Comparison of ENCODE assay signal across 9 cellular contexts in the genomic region with DNA sequence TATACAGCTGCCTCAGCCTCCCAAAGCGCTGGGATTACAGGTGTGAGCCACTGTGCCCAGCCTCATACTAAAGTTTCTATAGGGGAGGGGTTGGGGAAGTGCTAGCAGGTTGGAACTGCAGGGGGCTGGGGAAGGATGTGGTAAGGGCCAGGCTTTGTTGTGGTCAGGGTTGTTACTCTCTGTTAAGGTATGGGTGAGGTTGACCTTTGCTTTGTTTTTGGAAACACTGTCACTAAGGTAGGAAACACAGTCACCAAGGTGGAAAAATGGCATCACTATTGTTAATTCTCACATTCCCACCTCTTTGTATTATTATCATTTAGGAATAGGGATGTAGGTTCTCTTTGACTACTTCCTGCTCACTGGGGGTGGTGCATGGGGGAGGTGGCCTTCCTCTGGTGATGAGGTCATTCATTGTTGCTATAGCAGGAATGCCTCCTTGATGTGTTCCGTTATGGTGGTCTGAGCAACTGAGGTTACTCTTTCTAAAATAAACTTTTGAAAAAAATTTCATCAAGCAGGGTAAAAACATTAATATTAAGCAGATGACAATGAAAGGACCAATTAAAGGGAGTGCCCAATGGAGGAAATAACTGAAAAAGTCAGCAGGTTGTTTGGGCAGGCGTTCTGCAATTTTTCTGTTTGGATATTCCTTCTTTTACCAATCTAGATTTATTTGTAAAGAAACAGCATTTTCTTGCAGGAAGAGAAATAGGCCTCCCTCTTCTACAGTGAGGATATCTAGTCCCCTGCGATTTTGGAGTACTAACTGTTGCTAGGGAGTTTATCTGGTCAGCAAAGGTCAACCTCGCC.
DNase-seq lines count a peak whose midpoint lies in the region; ATAC-seq and TF ChIP-seq lines count a peak whose summit lies in the region.
"Had no signal": no experiment of that assay in that cellular context is flagged by ENCODE, and none has a peak within 500 bp of the region (broad histone marks: within the 10 kb centered on the region; RNA-seq: fewer than 3 reads in every experiment).

No MANE protein-coding gene starts in this region.

- POLR2A ChIA-PET in activated naive CD8-positive, alpha-beta T cell treated with anti-CD3 and anti-CD28 coated beads, Interleukin-2, amount 10 ng/mL, durations not matched to agents 7 days and 5 days (lab: Charles Lee): interaction anchor here (0.7 kb wide), 1 partner anchor 311 kb away, joined by 3 read pairs; a partner anchor contains a TSS
- POLR2A ChIA-PET in RWPE1 (lab: Yijun Ruan, JAX; ENCODE audit: low non-redundant PET): no interaction called here

- peaks cover 3% of the 10 kb centered on the region for H3K36me3 Mint-ChIP-seq in activated naive CD8-positive, alpha-beta T cell treated with anti-CD3 and anti-CD28 coated beads, Interleukin-2, amount 10 ng/mL, durations not matched to agents 7 days and 5 days
- peaks cover 3 to 4% of the 10 kb centered on the region in 2 donors for H3K36me3 Mint-ChIP-seq in stimulated activated naive B cell treated with anti-CD40 and anti-IgM and Interleukin-4, amounts not matched to agents 10 μg/mL and 1 μg/mL and 100 μg/mL, for 72 hours

- CTCF ChIA-PET in RWPE1 (lab: Yijun Ruan, JAX): no interaction called here

- H3K9me3 Mint-ChIP-seq in activated naive CD8-positive, alpha-beta T cell treated with anti-CD3 and anti-CD28 coated beads, Interleukin-2, amount 10 ng/mL, durations not matched to agents 7 days and 5 days: peaks cover 8% of the 10 kb centered on the region
- H3K9me3 Mint-ChIP-seq in stimulated activated naive B cell treated with anti-CD40 and anti-IgM and Interleukin-4, amounts not matched to agents 10 μg/mL and 1 μg/mL and 100 μg/mL, for 72 hours: peaks cover 5 to 9% of the 10 kb centered on the region in 2 donors

- TF ChIP-seq CTCF in RWPE1 (conservative IDR thresholded peaks at IDR 0.05; ENCODE audit: low read depth): no peak

- H3K27ac ChIP-seq in RWPE1: no peak overlapping the region

- peak; percentile 39 for DNase-seq in activated naive CD4-positive, alpha-beta T cell treated with Interleukin-2 at 50 U/mL for 16 hours
- DNase-seq in activated naive CD4-positive, alpha-beta T cell (lab: John Stamatoyannopoulos, UW): no peak
- peak; percentile 39 for DNase-seq in LoVo (ENCODE audit: low spot score)
- peak; percentile 71 for DNase-seq in activated naive CD8-positive, alpha-beta T cell treated with anti-CD3 and anti-CD28 coated beads, Interleukin-2, amount 10 ng/mL, durations not matched to agents 7 days and 5 days
- DNase-seq in stimulated activated naive B cell treated with anti-CD40 and anti-IgM and Interleukin-4, amounts not matched to agents 10 μg/mL and 1 μg/mL and 100 μg/mL, for 72 hours: no peak
- DNase-seq in Kasumi-1 (lab: John Stamatoyannopoulos, UW): no peak
- DNase-seq in putamen (ENCODE audit: low spot score): no peak
- DNase-seq in RWPE1 (ENCODE audit: low spot score): no peak
- DNase-seq: KG1 had no signal

- ATAC-seq in activated naive CD8-positive, alpha-beta T cell treated with anti-CD3 and anti-CD28 coated beads, Interleukin-2, amount 10 ng/mL, durations not matched to agents 7 days and 5 days (ENCODE audit: low read depth): peak; percentile 90
- ATAC-seq in stimulated activated naive B cell treated with anti-CD40 and anti-IgM and Interleukin-4, amounts not matched to agents 10 μg/mL and 1 μg/mL and 100 μg/mL, for 72 hours (replicated peaks): peak; percentile 84 to 89

- H3K27me3 Mint-ChIP-seq in activated naive CD8-positive, alpha-beta T cell treated with anti-CD3 and anti-CD28 coated beads, Interleukin-2, amount 10 ng/mL, durations not matched to agents 7 days and 5 days: peaks cover 21% of the 10 kb centered on the region
- H3K27me3 Mint-ChIP-seq in stimulated activated naive B cell treated with anti-CD40 and anti-IgM and Interleukin-4, amounts not matched to agents 10 μg/mL and 1 μg/mL and 100 μg/mL, for 72 hours: peaks cover 18 to 25% of the 10 kb centered on the region in 2 donors

- H3K4me3 Mint-ChIP-seq in activated naive CD8-positive, alpha-beta T cell treated with anti-CD3 and anti-CD28 coated beads, Interleukin-2, amount 10 ng/mL, durations not matched to agents 7 days and 5 days: peak overlapping the region; percentile 39
- H3K4me3 Mint-ChIP-seq in stimulated activated naive B cell treated with anti-CD40 and anti-IgM and Interleukin-4, amounts not matched to agents 10 μg/mL and 1 μg/mL and 100 μg/mL, for 72 hours: no peak overlapping the region

- peaks cover 39% of the 10 kb centered on the region for H3K4me1 Mint-ChIP-seq in activated naive CD8-positive, alpha-beta T cell treated with anti-CD3 and anti-CD28 coated beads, Interleukin-2, amount 10 ng/mL, durations not matched to agents 7 days and 5 days
- peaks cover 4 to 11% of the 10 kb centered on the region in 2 donors for H3K4me1 Mint-ChIP-seq in stimulated activated naive B cell treated with anti-CD40 and anti-IgM and Interleukin-4, amounts not matched to agents 10 μg/mL and 1 μg/mL and 100 μg/mL, for 72 hours

- H3K27ac Mint-ChIP-seq in activated naive CD8-positive, alpha-beta T cell treated with anti-CD3 and anti-CD28 coated beads, Interleukin-2, amount 10 ng/mL, durations not matched to agents 7 days and 5 days: peak overlapping the region; percentile 39
- peak overlapping the region; percentile 14 for H3K27ac Mint-ChIP-seq in stimulated activated naive B cell treated with anti-CD40 and anti-IgM and Interleukin-4, amounts not matched to agents 10 μg/mL and 1 μg/mL and 100 μg/mL, for 72 hours

Comparison
In these comparisons a context has a peak if more than half of its experiments do, and no peak if none do; other contexts are left out.
1. DNase-seq: peak in activated naive CD4-positive, alpha-beta T cell treated with Interleukin-2 at 50 U/mL for 16 hours (single experiment), LoVo (single experiment) and activated naive CD8-positive, alpha-beta T cell treated with anti-CD3 and anti-CD28 coated beads, Interleukin-2, amount 10 ng/mL, durations not matched to agents 7 days and 5 days (single experiment); none in activated naive CD4-positive, alpha-beta T cell (0 of 4), stimulated activated naive B cell treated with anti-CD40 and anti-IgM and Interleukin-4, amounts not matched to agents 10 μg/mL and 1 μg/mL and 100 μg/mL, for 72 hours (single experiment), Kasumi-1 (0 of 2), putamen (single experiment) and RWPE1 (single experiment).